Comparison of ENCODE assay signal across 8 cellular contexts in the genomic region with DNA sequence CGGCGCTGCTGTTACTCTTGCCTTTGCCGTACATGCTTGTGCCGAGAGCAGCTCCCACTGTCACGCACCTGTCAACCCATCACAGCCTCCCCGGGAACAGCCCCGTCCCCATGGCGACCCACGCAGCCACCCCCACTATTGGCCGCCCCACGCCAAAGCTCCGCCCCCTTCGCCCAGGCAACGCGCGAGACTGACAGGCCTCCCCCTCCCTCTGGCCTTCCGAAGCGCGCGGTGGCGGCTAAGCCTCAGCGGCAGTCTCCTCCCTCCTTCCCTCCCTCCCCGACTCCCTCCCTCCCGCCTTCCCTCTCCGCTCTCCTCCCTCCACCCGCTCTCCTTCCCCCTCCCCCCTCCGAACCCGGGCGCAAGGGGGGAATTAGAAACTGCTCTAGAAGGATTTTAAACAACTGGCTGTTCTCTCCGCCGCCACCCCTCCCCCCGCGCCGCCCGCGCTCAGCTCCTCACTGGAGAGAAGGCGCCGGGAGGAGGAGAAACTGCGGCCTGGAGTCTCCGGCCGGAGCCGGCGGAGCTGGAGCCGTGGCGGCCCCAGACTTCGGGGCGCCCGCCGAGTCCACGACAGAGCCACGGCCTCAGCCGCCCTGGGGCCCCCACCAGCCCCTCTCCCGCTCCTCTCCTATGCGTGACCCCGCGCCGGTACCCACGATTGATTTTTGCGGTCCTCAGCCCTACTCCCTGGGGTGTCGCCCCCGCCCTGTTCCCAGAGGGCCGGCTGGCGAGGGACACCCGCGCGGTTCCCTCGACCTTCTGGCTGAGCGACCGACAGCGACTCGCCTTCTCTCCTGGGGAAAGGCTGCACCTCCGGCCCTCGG. TPM values are rescaled to one million over a fixed set of nuclear protein-coding genes. Genes with fewer than 3 reads are reported as not detected.
A peak's percentile ranks its signal among the peaks of the same experiment; 100 is the strongest.
DNase-seq lines count a peak whose midpoint lies in the region; ATAC-seq and TF ChIP-seq lines count a peak whose summit lies in the region.

A gene (minus strand): TSS at position 89 of the 827 bp plus-strand sequence. CDS start 55 bp downstream, at position 34.

- peak within 1 kb of the TSS; percentile 86 for H3K27ac Mint-ChIP-seq in activated naive CD8-positive, alpha-beta T cell
- H3K27ac Mint-ChIP-seq in glutamatergic neuron (ENCODE audit: unreplicated experiment) = peak within 1 kb of the TSS; percentile 91

- no peaks in the 10 kb centered on the region for H3K9me3 ChIP-seq in osteoblast (ENCODE audit: low read depth, low read length)
- H3K9me3 ChIP-seq in testis = no peaks in the 10 kb centered on the region

- H3K4me1 Mint-ChIP-seq in activated naive CD8-positive, alpha-beta T cell (ENCODE audit: low read depth) = peaks cover 31% of the 10 kb centered on the region
- peaks cover 33% of the 10 kb centered on the region for H3K4me1 Mint-ChIP-seq in glutamatergic neuron (ENCODE audit: low read depth, unreplicated experiment)

- peaks cover 6% of the 10 kb centered on the region for H4K20me1 ChIP-seq in osteoblast (ENCODE audit: insufficient read depth, low read length)

- TF ChIP-seq POLR2A in testis (IDR thresholded peaks at IDR 0.05) = peak; percentile 34

- H3K4me1 ChIP-seq in osteoblast (ENCODE audit: insufficient read depth, low read length) (peaks cover 23% of the 10 kb centered on the region), testis (peaks cover 13% of the 10 kb centered on the region)

- no peak for TF ChIP-seq CTCF in GM10266 (IDR thresholded peaks at IDR 0.05; ENCODE audit: control insufficient read depth, insufficient read depth, low read depth, missing control alignments)
- no peak for TF ChIP-seq CTCF in glutamatergic neuron (IDR thresholded peaks at IDR 0.05; ENCODE audit: partially characterized antibody, unreplicated experiment)
- no peak for TF ChIP-seq CTCF in osteoblast (IDR thresholded peaks at IDR 0.05; ENCODE audit: extremely low read depth, low read depth, low read length)
- TF ChIP-seq CTCF in testis (IDR thresholded peaks at IDR 0.05) = no peak

- no peaks in the 10 kb centered on the region for H3K36me3 ChIP-seq in osteoblast (ENCODE audit: insufficient read depth, low read length)
- H3K36me3 ChIP-seq in testis (ENCODE audit: low read depth, missing control alignments) = no peaks in the 10 kb centered on the region

- no peaks in the 10 kb centered on the region for H3K27me3 ChIP-seq in osteoblast (ENCODE audit: insufficient read depth, low read length)
- H3K27me3 ChIP-seq in testis = no peaks in the 10 kb centered on the region

- intact Hi-C loops in testis (cut with DNase I; ENCODE audit: low total_unique reads) = loop anchor here (1.0 to 5.0 kb wide), 2 partner anchors 36 to 101 kb away; no protein-coding TSS in a partner anchor

- peak within 1 kb of the TSS; percentile 87 for H2AFZ ChIP-seq in osteoblast (ENCODE audit: low read length)

- H3K27me3 Mint-ChIP-seq in activated naive CD8-positive, alpha-beta T cell = no peaks in the 10 kb centered on the region
- peaks cover 5% of the 10 kb centered on the region for H3K27me3 Mint-ChIP-seq in glutamatergic neuron (ENCODE audit: unreplicated experiment)

- H3K4me3 ChIP-seq in osteoblast (ENCODE audit: insufficient read depth, low read length) = peak within 1 kb of the TSS; percentile 83
- peak within 1 kb of the TSS; percentile 83 to 85 for H3K4me3 ChIP-seq in testis

- peaks cover 27% of the 10 kb centered on the region for H3K79me2 ChIP-seq in osteoblast (ENCODE audit: insufficient read depth, low read length)

- peak within 1 kb of the TSS; percentile 92 for H3K4me3 Mint-ChIP-seq in activated naive CD8-positive, alpha-beta T cell
- peak within 1 kb of the TSS; percentile 88 for H3K4me3 Mint-ChIP-seq in glutamatergic neuron (ENCODE audit: unreplicated experiment)

- DNase-seq in GM10266 (ENCODE audit: extremely low spot score) (peak; percentile 99), NCI-H1092 (lab: John Stamatoyannopoulos, UW) (peak; percentile 96), SKM-1 (lab: John Stamatoyannopoulos, UW; ENCODE audit: unreplicated experiment) (peak; percentile 95), glutamatergic neuron (peak; percentile 100), osteoblast (ENCODE audit: insufficient read length, low spot score, missing footprints) (peak; percentile 99), testis (peak; percentile 99)

- H3K27ac ChIP-seq in osteoblast (ENCODE audit: low read depth, low read length) (peak within 1 kb of the TSS; percentile 80), testis (peak within 1 kb of the TSS; percentile 96 to 98)

- ATAC-seq in HG02610 (IDR thresholded peaks at IDR 0.05; ENCODE audit: unreplicated experiment) = peak; percentile 80

- H3K36me3 Mint-ChIP-seq in activated naive CD8-positive, alpha-beta T cell = no peaks in the 10 kb centered on the region
- no peaks in the 10 kb centered on the region for H3K36me3 Mint-ChIP-seq in glutamatergic neuron (ENCODE audit: unreplicated experiment)

- H3K9me3 Mint-ChIP-seq in activated naive CD8-positive, alpha-beta T cell (ENCODE audit: low read depth) = no peaks in the 10 kb centered on the region
- peaks cover 13% of the 10 kb centered on the region for H3K9me3 Mint-ChIP-seq in glutamatergic neuron (ENCODE audit: unreplicated experiment)

- 1% methylated on average over 26 to 67 of the region's 73 CpGs for WGBS in testis, 2 donors

- H3K4me2 ChIP-seq in osteoblast (ENCODE audit: insufficient read depth, low read length) = peak within 1 kb of the TSS; percentile 87

RNA-seq across cellular contexts. Expression of the gene that starts here (rescaled TPM):
- total RNA-seq in glutamatergic neuron (ENCODE audit: unreplicated experiment) (146 TPM), osteoblast (18.1 and 23.6 TPM in 2 replicates), testis (10 to 100 TPM; 17.5 to 22.7 TPM)
- 27.6 TPM for polyA plus RNA-seq in testis (ENCODE audit: insufficient read depth, low read depth, low replicate concordance)

Comparison
In these comparisons a context has a peak if more than half of its experiments do, and no peak if none do; other contexts are left out.
1. Peak in every context shown above with its lines: DNase-seq, ATAC-seq, H3K4me3 ChIP-seq and H3K27ac ChIP-seq.